21 cellular contexts compared by ENCODE assay signal in the genomic region with DNA sequence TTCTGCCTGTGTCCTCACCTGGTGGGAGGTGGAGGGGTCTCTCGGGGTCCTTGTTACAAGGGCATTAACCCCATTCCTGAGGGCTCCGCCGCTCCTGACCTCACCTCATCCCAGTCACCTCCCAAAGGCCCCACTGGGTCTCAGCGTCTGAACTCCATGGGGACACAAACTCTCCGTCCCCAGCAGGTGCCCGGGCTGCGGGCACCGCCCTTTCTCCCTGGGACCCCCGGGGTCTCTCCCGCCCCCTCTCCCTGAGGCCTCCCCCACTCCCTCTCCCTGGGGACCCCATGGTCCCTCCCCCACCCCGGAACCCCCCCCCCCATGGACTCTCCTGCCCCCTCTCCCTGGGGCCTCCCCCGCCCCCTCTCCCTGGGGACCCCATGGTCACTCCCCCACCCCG. TPM values are rescaled to one million over a fixed set of nuclear protein-coding genes. Genes with fewer than 3 reads are reported as not detected.
DNase-seq lines count a peak whose midpoint lies in the region; ATAC-seq and TF ChIP-seq lines count a peak whose summit lies in the region.
"Had no signal": no experiment of that assay in that cellular context is flagged by ENCODE, and none has a peak within 500 bp of the region (broad histone marks: within the 10 kb centered on the region; RNA-seq: fewer than 3 reads in every experiment).

No MANE protein-coding gene starts in this region.

- DNase-seq in H7 (peak; percentile 63), sigmoid colon (no peak), smooth muscle cell (lab: John Stamatoyannopoulos, UW; ENCODE audit: unreplicated experiment) (no peak), WERI-Rb-1 (no peak), Peyer's patch (no peak)
- DNase-seq: 8988T; CD4-positive, alpha-beta memory T cell; DMS153; DMS79 treated with DMSO at 0.1 percent for 48 hours; GF-D8; GM23248; HFFc6 had no signal

- H3K9me3 ChIP-seq in gastroesophageal sphincter (no peaks in the 10 kb centered on the region), sigmoid colon (no peaks in the 10 kb centered on the region), smooth muscle cell (replicated peaks; ENCODE audit: low read depth) (no peaks in the 10 kb centered on the region), WERI-Rb-1 (ENCODE audit: severe bottlenecking) (no peaks in the 10 kb centered on the region), Peyer's patch (no peaks in the 10 kb centered on the region)
- H3K9me3 ChIP-seq: BLaER1 had no signal

- H3K4me1 ChIP-seq in gastroesophageal sphincter, result peaks cover 0 to 100% (median 29%) of the 10 kb centered on the region in 3 donors
- H3K4me1 ChIP-seq in sigmoid colon, result peaks cover 0 to 100% (median 99%) of the 10 kb centered on the region in 4 donors
- H3K4me1 ChIP-seq in smooth muscle cell (ENCODE audit: low read depth), result no peaks in the 10 kb centered on the region
- H3K4me1 ChIP-seq in Peyer's patch, result peaks cover 0 to 32% (median 0%) of the 10 kb centered on the region in 4 donors

- H3K36me3 ChIP-seq in H7 (replicated peaks; ENCODE audit: control insufficient read depth, insufficient read depth, low read length) (no peaks in the 10 kb centered on the region), gastroesophageal sphincter (no peaks in the 10 kb centered on the region), sigmoid colon (peaks cover 0 to 3% (median 0%) of the 10 kb centered on the region in 4 donors), smooth muscle cell (ENCODE audit: low read depth) (no peaks in the 10 kb centered on the region), WERI-Rb-1 (peaks cover 5% of the 10 kb centered on the region; the same call in 1 of the 2 replicates), Peyer's patch (no peaks in the 10 kb centered on the region)
- H3K36me3 ChIP-seq: BLaER1 had no signal

- H3K9ac ChIP-seq in smooth muscle cell (ENCODE audit: low read depth), result no peak overlapping the region
- H3K9ac ChIP-seq: BLaER1, GM23248 had no signal

- H3K4me2 ChIP-seq in smooth muscle cell, result no peak overlapping the region

- intact Hi-C loops in sigmoid colon (cut with DNase I), result no loop called here

- TF ChIP-seq EP300 in gastroesophageal sphincter (IDR thresholded peaks at IDR 0.05) (no peak), sigmoid colon (IDR thresholded peaks at IDR 0.05) (no peak)

- TF ChIP-seq CTCF in gastroesophageal sphincter (IDR thresholded peaks at IDR 0.05) (no peak), sigmoid colon (IDR thresholded peaks at IDR 0.05) (no peak), smooth muscle cell (IDR thresholded peaks at IDR 0.05; ENCODE audit: borderline replicate concordance, insufficient read depth, poor library complexity, severe bottlenecking) (no peak), WERI-Rb-1 (IDR thresholded peaks at IDR 0.05; ENCODE audit: low read depth, low read length) (no peak), Peyer's patch (IDR thresholded peaks at IDR 0.05) (no peak)

- H3K27ac ChIP-seq in gastroesophageal sphincter (peak overlapping the region in 3 of 4 donors; percentile 86 to 95 (median 94)), sigmoid colon (peak overlapping the region; percentile 89 to 98 (median 96)), smooth muscle cell (ENCODE audit: low read depth) (no peak overlapping the region), WERI-Rb-1 (no peak overlapping the region), Peyer's patch (no peak overlapping the region)
- H3K27ac ChIP-seq: BLaER1, GM23248 had no signal

- H4K20me1 ChIP-seq in smooth muscle cell (ENCODE audit: low read depth), result no peaks in the 10 kb centered on the region

- H2AFZ ChIP-seq in smooth muscle cell (ENCODE audit: low read depth), result no peak overlapping the region
- H2AFZ ChIP-seq: GM23248 had no signal

- ATAC-seq in gastroesophageal sphincter, result no peak
- no peak for ATAC-seq in HG03175 (IDR thresholded peaks at IDR 0.05; ENCODE audit: unreplicated experiment)
- ATAC-seq: HCT116, HepG2 had no signal

- TF ChIP-seq POLR2A in gastroesophageal sphincter (IDR thresholded peaks at IDR 0.05), result no peak
- no peak for TF ChIP-seq POLR2A in sigmoid colon (IDR thresholded peaks at IDR 0.05)
- TF ChIP-seq POLR2A in Peyer's patch (IDR thresholded peaks at IDR 0.05), result no peak

- H3F3A ChIP-seq in smooth muscle cell (ENCODE audit: low read depth), result no peaks in the 10 kb centered on the region

- WGBS in gastroesophageal sphincter (ENCODE audit: low coverage in 1 of 2), 2 donors, result 73 to 76% methylated on average over 5 to 6 of the region's 13 CpGs
- 72 to 86% methylated on average over 13 of the region's 13 CpGs for WGBS in sigmoid colon, 2 donors
- 93% methylated on average over 8 of the region's 13 CpGs for WGBS in smooth muscle cell (ENCODE audit: low lambda C conversion rate)

- no peaks in the 10 kb centered on the region for H3K79me2 ChIP-seq in smooth muscle cell (ENCODE audit: low read depth)

- no peaks in the 10 kb centered on the region for H3K27me3 ChIP-seq in H7 (ENCODE audit: control insufficient read depth, insufficient read depth, low read length)
- H3K27me3 ChIP-seq in gastroesophageal sphincter, result no peaks in the 10 kb centered on the region
- H3K27me3 ChIP-seq in sigmoid colon, result no peaks in the 10 kb centered on the region
- H3K27me3 ChIP-seq in smooth muscle cell (ENCODE audit: low read depth), result no peaks in the 10 kb centered on the region
- no peaks in the 10 kb centered on the region for H3K27me3 ChIP-seq in WERI-Rb-1 (ENCODE audit: insufficient read depth, low read depth, severe bottlenecking)
- H3K27me3 ChIP-seq in Peyer's patch, result no peaks in the 10 kb centered on the region
- H3K27me3 ChIP-seq: BLaER1 had no signal

- no peak overlapping the region for H3K4me3 ChIP-seq in H7 (ENCODE audit: insufficient read depth, low read depth, low read length)
- no peak overlapping the region for H3K4me3 ChIP-seq in gastroesophageal sphincter
- no peak overlapping the region for H3K4me3 ChIP-seq in sigmoid colon
- H3K4me3 ChIP-seq in smooth muscle cell, result no peak overlapping the region
- H3K4me3 ChIP-seq in WERI-Rb-1 (ENCODE audit: low read depth, low read length), result no peak overlapping the region
- no peak overlapping the region for H3K4me3 ChIP-seq in Peyer's patch
- H3K4me3 ChIP-seq: BLaER1, GM23248 had no signal

RNA-seq across cellular contexts. Expression of a gene that starts 24.8 kb away (rescaled TPM):
- 24.8 and 27.3 TPM in 2 replicates for total RNA-seq in H7 (2014; rRNA removed; shearing (Covaris generic))
- total RNA-seq in gastroesophageal sphincter (100 to 1,000 TPM; 133 to 330 (median 173) TPM), sigmoid colon (100 to 1,000 TPM in 2 of 4 donors, 10 to 100 TPM in 2; 37.0 to 181 (median 127) TPM), smooth muscle cell (1.7 TPM in 2 replicates), Peyer's patch (10 to 100 TPM in 2 of 4 donors, 1 to 10 TPM in 2; 4.0 to 28.9 (median 9.7) TPM)
- polyA plus RNA-seq in sigmoid colon (10 to 100 TPM in 1 of 3 donors, 1 to 10 TPM in 1, under 1 TPM in 1; 0.46 to 10.1 (median 1.8) TPM), smooth muscle cell (1.4 and 2.6 TPM in 2 replicates)
- polyA plus RNA-seq: CD14-positive monocyte, GM23248, IgD-negative memory B cell had no signal

RNA-seq across cellular contexts. Expression of a gene that starts 47.3 kb away (rescaled TPM):
- total RNA-seq in H7 (2014; rRNA removed; shearing (Covaris generic)), result not detected in 2 replicates
- total RNA-seq in gastroesophageal sphincter (1 to 10 TPM in 1 of 4 donors, under 1 TPM in 1, not detected in 2; 0.31 to 3.0 TPM), sigmoid colon (1 to 10 TPM in 1 of 4 donors, not detected in 3; 1.4 TPM), smooth muscle cell (not detected in 2 replicates), Peyer's patch (10 to 100 TPM; 16.4 to 44.6 (median 29.5) TPM)
- polyA plus RNA-seq in sigmoid colon (10 to 100 TPM; 21.5 to 73.9 (median 59.9) TPM), smooth muscle cell (not detected in 2 replicates)
- total RNA-seq: A673; CD4-positive, alpha-beta memory T cell; GM23248; HepG2 had no signal
- polyA plus RNA-seq: AG04450; CD14-positive monocyte; CD4-positive, alpha-beta memory T cell; GM23248; HepG2; IgD-negative memory B cell had no signal

RNA-seq across cellular contexts. Expression of a gene that starts 52.2 kb away (rescaled TPM):
- total RNA-seq in H7 (2014; rRNA removed; shearing (Covaris generic)), result not detected in 2 replicates
- total RNA-seq in gastroesophageal sphincter (100 to 1,000 TPM in 2 of 4 donors, 10 to 100 TPM in 2; 27.8 to 142 (median 91.8) TPM), sigmoid colon (100 to 1,000 TPM in 1 of 4 donors, 10 to 100 TPM in 3; 12.2 to 182 (median 17.6) TPM), smooth muscle cell (not detected in 2 replicates), Peyer's patch (10 to 100 TPM; 14.9 to 89.7 (median 50.4) TPM)
- polyA plus RNA-seq in sigmoid colon (10 to 100 TPM in 2 of 3 donors, 1 to 10 TPM in 1; 7.9 to 27.6 (median 11.0) TPM), smooth muscle cell (not detected in 2 replicates)
- total RNA-seq: CD4-positive, alpha-beta memory T cell; GM23248; HepG2; HFFc6 had no signal
- polyA plus RNA-seq: AG04450; CD14-positive monocyte; CD4-positive, alpha-beta memory T cell; GM23248; HepG2; IgD-negative memory B cell had no signal

Comparison
In these comparisons a context has a peak if more than half of its experiments do, and no peak if none do; other contexts are left out.
1. H3K27ac ChIP-seq: peak in gastroesophageal sphincter (3 of 4) and sigmoid colon (4 of 4); none in smooth muscle cell (single experiment), WERI-Rb-1 (single experiment) and Peyer's patch (0 of 4).
2. RNA of a gene that starts 47.3 kb away (total RNA-seq): 16.4 to 44.6 TPM in Peyer's patch; 0.31 to 3.0 TPM in gastroesophageal sphincter, 1.4 TPM in sigmoid colon, not detected in H7 and not detected in smooth muscle cell; every median in the first group is over 4 times any median in the second.
3. RNA of a gene that starts 52.2 kb away (total RNA-seq): 27.8 to 142 TPM in gastroesophageal sphincter, 14.9 to 89.7 TPM in Peyer's patch and 12.2 to 182 TPM in sigmoid colon; not detected in H7 and not detected in smooth muscle cell; every median in the first group is over 10 times any median in the second.